Comparison of ENCODE assay signal across 1 cellular context in genomic region chr22:26892401-26893033, GRCh38.
TF ChIP-seq lines count a peak whose summit lies in the region.

No MANE protein-coding gene starts in this region.

TF ChIP-seq in GM23338, 12 proteins besides CTCF, POLR2A, EP300 and RAD21 (continued from another document):
- no peak for TF ChIP-seq ZNF462 (CRISPR knock-in tag; IDR thresholded peaks at IDR 0.05)
- no peak for TF ChIP-seq ZNF114 (CRISPR knock-in tag; IDR thresholded peaks at IDR 0.05)
- TF ChIP-seq JUNB (IDR thresholded peaks at IDR 0.05; ENCODE audit: unreplicated experiment): no peak
- TF ChIP-seq NANOG (IDR thresholded peaks at IDR 0.05; ENCODE audit: borderline replicate concordance): no peak
